ENCODE assay signal across 8 cellular contexts in genomic region chr2:96859338-96859649, GRCh38. TPM values are rescaled to one million over a fixed set of nuclear protein-coding genes. Genes with fewer than 3 reads are reported as not detected.
DNase-seq lines count a peak whose midpoint lies in the region; ATAC-seq, FAIRE-seq and TF ChIP-seq lines count a peak whose summit lies in the region.

No MANE protein-coding gene starts in this region.

- intact Hi-C loops in CD4-positive, alpha-beta T cell (cut with DNase I, micrococcal nuclease) = loop anchor here (5.0 kb wide), 3 partner anchors 42 to 253 kb away; partner anchors contain the start of genes CNNM3 (in 2 of the 2) and ANKRD36 (in 1 of the 2)

- H3K27me3 ChIP-seq in CD4-positive, alpha-beta T cell (ENCODE audit: control insufficient read depth, insufficient read depth, low read length) = no peaks in the 10 kb centered on the region
- no peaks in the 10 kb centered on the region for H3K27me3 ChIP-seq in gastroesophageal sphincter

- peak overlapping the region; percentile 74 for H3K27ac Mint-ChIP-seq in CD4-positive, alpha-beta T cell
- peak overlapping the region; percentile 78 for H3K27ac Mint-ChIP-seq in progenitor cell of endocrine pancreas

- no peak for TF ChIP-seq EP300 in gastroesophageal sphincter (IDR thresholded peaks at IDR 0.05)

- H3K36me3 Mint-ChIP-seq in CD4-positive, alpha-beta T cell (ENCODE audit: low read depth) = peaks cover 47% of the 10 kb centered on the region
- peaks cover 11% of the 10 kb centered on the region for H3K36me3 Mint-ChIP-seq in progenitor cell of endocrine pancreas (ENCODE audit: insufficient read depth)

- no peak for DNase-seq in CD4-positive, alpha-beta T cell
- no peak for DNase-seq in RWPE1 (ENCODE audit: low spot score)
- no peak for DNase-seq in progenitor cell of endocrine pancreas (ENCODE audit: low spot score, unreplicated experiment)
- DNase-seq in 8988T = no peak
- DNase-seq in frontal cortex (ENCODE audit: low spot score in 2 of 2) = no peak
- DNase-seq in T-helper 9 cell = no peak
- DNase-seq in activated T-cell treated with anti-CD3 and anti-CD28 coated beads, Interleukin-2, amount 50 U/mL, for 1 hour = no peak

- peaks cover 0 to 47% of the 10 kb centered on the region in 2 donors for H3K36me3 ChIP-seq in gastroesophageal sphincter

- no peak for TF ChIP-seq CTCF in CD4-positive, alpha-beta T cell (IDR thresholded peaks at IDR 0.05)
- TF ChIP-seq CTCF in RWPE1 (conservative IDR thresholded peaks at IDR 0.05; ENCODE audit: low read depth) (no peak), gastroesophageal sphincter (IDR thresholded peaks at IDR 0.05) (no peak), progenitor cell of endocrine pancreas (IDR thresholded peaks at IDR 0.05; ENCODE audit: unreplicated experiment) (no peak)

- H3K9me3 ChIP-seq in CD4-positive, alpha-beta T cell (ENCODE audit: control insufficient read depth, low read length) = no peaks in the 10 kb centered on the region
- H3K9me3 ChIP-seq in gastroesophageal sphincter = no peaks in the 10 kb centered on the region

- no peak overlapping the region for H3K27ac ChIP-seq in CD4-positive, alpha-beta T cell (ENCODE audit: low read depth, low read length)
- H3K27ac ChIP-seq in RWPE1 (peak overlapping the region; percentile 72), gastroesophageal sphincter (peak overlapping the region; percentile 41 to 100 (median 89))

- H3K4me3 Mint-ChIP-seq in CD4-positive, alpha-beta T cell = peak overlapping the region; percentile 92
- H3K4me3 Mint-ChIP-seq in progenitor cell of endocrine pancreas (ENCODE audit: low read depth) = peak overlapping the region; percentile 76

- 0 to 18% methylated on average over 1 to 3 of the region's 4 CpGs for WGBS in gastroesophageal sphincter (ENCODE audit: low coverage in 1 of 2), 2 donors

- no peak for TF ChIP-seq POLR2A in gastroesophageal sphincter (IDR thresholded peaks at IDR 0.05)

- peaks cover 53% of the 10 kb centered on the region for H3K4me1 Mint-ChIP-seq in CD4-positive, alpha-beta T cell (ENCODE audit: low read depth)
- H3K4me1 Mint-ChIP-seq in progenitor cell of endocrine pancreas (ENCODE audit: low read depth) = peaks cover 17% of the 10 kb centered on the region

- no peak overlapping the region for H3K4me3 ChIP-seq in gastroesophageal sphincter

- POLR2A ChIA-PET in CD4-positive, alpha-beta T cell (lab: Charles Lee) = interaction anchor here (2.2 to 6.5 kb wide), 6 partner anchors 9 to 254 kb away, joined by 13 to 116 read pairs (median 30); partner anchors contain the start of genes ANKRD36 and SEMA4C
- POLR2A ChIA-PET in RWPE1 (lab: Yijun Ruan, JAX; ENCODE audit: low non-redundant PET) = no interaction called here

- CTCF ChIA-PET in CD4-positive, alpha-beta T cell (lab: Charles Lee) = interaction anchor here (1.7 to 3.3 kb wide), 7 partner anchors 9 to 253 kb away, joined by 14 to 72 read pairs (median 40); partner anchors contain the start of gene ANKRD36
- CTCF ChIA-PET in RWPE1 (lab: Yijun Ruan, JAX) = interaction anchor here (0.6 to 4.5 kb wide), 4 partner anchors 36 to 96 kb away, joined by 3 to 45 read pairs (median 11); no protein-coding TSS in a partner anchor

- H3K9me3 Mint-ChIP-seq in CD4-positive, alpha-beta T cell = no peaks in the 10 kb centered on the region
- no peaks in the 10 kb centered on the region for H3K9me3 Mint-ChIP-seq in progenitor cell of endocrine pancreas (ENCODE audit: low read depth)

- FAIRE-seq in frontal cortex (lab: Jason Lieb, UNC) = no peak

- H3K27me3 Mint-ChIP-seq in CD4-positive, alpha-beta T cell = no peaks in the 10 kb centered on the region
- no peaks in the 10 kb centered on the region for H3K27me3 Mint-ChIP-seq in progenitor cell of endocrine pancreas

- ATAC-seq in CD4-positive, alpha-beta T cell (ENCODE audit: poor library complexity) = no peak
- no peak for ATAC-seq in gastroesophageal sphincter

- peaks cover 0 to 92% (median 22%) of the 10 kb centered on the region in 3 donors for H3K4me1 ChIP-seq in gastroesophageal sphincter

RNA-seq across cellular contexts. Expression of gene ANKRD39, which starts 1.5 kb away (rescaled TPM):
- 10 to 100 TPM; 17.2 to 18.3 TPM for total RNA-seq in CD4-positive, alpha-beta T cell
- 10 to 100 TPM; 13.3 to 20.4 (median 17.1) TPM for total RNA-seq in gastroesophageal sphincter
- 16.1 and 17.4 TPM in 2 replicates for total RNA-seq in progenitor cell of endocrine pancreas
- total RNA-seq in frontal cortex = 5.7 TPM

RNA-seq across cellular contexts. Expression of gene SEMA4C, which starts 10.6 kb away (rescaled TPM):
- total RNA-seq in CD4-positive, alpha-beta T cell = 10 to 100 TPM; 55.8 to 56.8 TPM
- total RNA-seq in gastroesophageal sphincter (10 to 100 TPM; 58.7 to 66.6 (median 62.8) TPM), progenitor cell of endocrine pancreas (74.8 and 75.0 TPM in 2 replicates), frontal cortex (52.6 TPM)

RNA-seq across cellular contexts. Expression of gene ANKRD23, which starts 15.5 kb away (rescaled TPM):
- 10 to 100 TPM in 1 of 2 experiments, 1 to 10 TPM in 1; 6.2 to 10.4 TPM for total RNA-seq in CD4-positive, alpha-beta T cell
- total RNA-seq in gastroesophageal sphincter = 1 to 10 TPM; 1.2 to 4.9 (median 3.1) TPM
- 6.1 and 8.3 TPM in 2 replicates for total RNA-seq in progenitor cell of endocrine pancreas
- 4.1 TPM for total RNA-seq in frontal cortex

RNA-seq across cellular contexts. Expression of gene CNNM3, which starts 43.2 kb away (rescaled TPM):
- 10 to 100 TPM; 48.7 to 53.5 TPM for total RNA-seq in CD4-positive, alpha-beta T cell
- 10 to 100 TPM; 10.4 to 21.6 (median 18.9) TPM for total RNA-seq in gastroesophageal sphincter
- 48.4 and 54.0 TPM in 2 replicates for total RNA-seq in progenitor cell of endocrine pancreas
- total RNA-seq in frontal cortex = 11.8 TPM
